In genomic region chr1:212470059-212470458, GRCh38 we compare ENCODE assay signal across 1 cellular context.
TF ChIP-seq lines count a peak whose summit lies in the region.

No MANE protein-coding gene starts in this region.

TF ChIP-seq in K562, 482 proteins besides CTCF, POLR2A, EP300 and RAD21 (continued from another document):
- no peak for TF ChIP-seq TFAP4 (CRISPR knock-in tag; IDR thresholded peaks at IDR 0.05; ENCODE audit: borderline replicate concordance)
- 0 out of 2 replicates have a peak, but pooled peaks have one; percentile 11 for TF ChIP-seq ATF3 (IDR thresholded peaks at IDR 0.05)
- no peak for TF ChIP-seq ATF3 (CRISPR knock-in tag; conservative IDR thresholded peaks at IDR 0.05)
- no peak for TF ChIP-seq NFXL1 (CRISPR knock-in tag; IDR thresholded peaks at IDR 0.05)
- TF ChIP-seq FOXP1 (CRISPR knock-in tag; IDR thresholded peaks at IDR 0.05): no peak
- no peak for TF ChIP-seq ZNF253 (CRISPR knock-in tag; conservative IDR thresholded peaks at IDR 0.05)
- no peak for TF ChIP-seq ZZZ3 (IDR thresholded peaks at IDR 0.05)
- TF ChIP-seq ZNF449 (CRISPR knock-in tag; IDR thresholded peaks at IDR 0.05): no peak
- peak in 1 of 2 experiments; percentile 36; a peak in 2 of 4 replicates for TF ChIP-seq NRF1 (conservative IDR thresholded peaks at IDR 0.05 in 1 of 2, IDR thresholded peaks at IDR 0.05 in 1 of 2)
- TF ChIP-seq CHD2 (IDR thresholded peaks at IDR 0.05; ENCODE audit: low read depth, low read length): no peak
- TF ChIP-seq FOSL1 (tag; conservative IDR thresholded peaks at IDR 0.05): peak; percentile 58; the same call in 1 of the 2 replicates
- no peak for TF ChIP-seq E4F1 (CRISPR knock-in tag; IDR thresholded peaks at IDR 0.05; ENCODE audit: borderline replicate concordance)
- TF ChIP-seq PHF21A (IDR thresholded peaks at IDR 0.05; ENCODE audit: borderline replicate concordance, low read depth): no peak
- no peak for TF ChIP-seq ZNF395 (CRISPR knock-in tag; IDR thresholded peaks at IDR 0.05)
- no peak for TF ChIP-seq MEIS2 (IDR thresholded peaks at IDR 0.05; ENCODE audit: partially characterized antibody)
- TF ChIP-seq ZBTB33 (CRISPR knock-in tag; IDR thresholded peaks at IDR 0.05): no peak
- no peak for TF ChIP-seq PTRF (tag; IDR thresholded peaks at IDR 0.05)
- no peak for TF ChIP-seq NR4A1 (CRISPR knock-in tag; IDR thresholded peaks at IDR 0.05)
- no peak for TF ChIP-seq NR4A1 (tag; IDR thresholded peaks at IDR 0.05)
- no peak for TF ChIP-seq RFX7 (CRISPR knock-in tag; IDR thresholded peaks at IDR 0.05)
- no peak for TF ChIP-seq ZC3H8 (IDR thresholded peaks at IDR 0.05)
- TF ChIP-seq ESRRA (IDR thresholded peaks at IDR 0.05; ENCODE audit: borderline replicate concordance, low read depth): no peak
- TF ChIP-seq ZEB2 (IDR thresholded peaks at IDR 0.05): no peak
